ENCODE assay signal across 9 cellular contexts in genomic region chr12:124786065-124786964, GRCh38.
DNase-seq lines count a peak whose midpoint lies in the region; ATAC-seq, FAIRE-seq and TF ChIP-seq lines count a peak whose summit lies in the region.
"Had no signal": no experiment of that assay in that cellular context is flagged by ENCODE, and none has a peak within 500 bp of the region (broad histone marks: within the 10 kb centered on the region; RNA-seq: fewer than 3 reads in every experiment).

No MANE protein-coding gene starts in this region.

- peak; percentile 9 for DNase-seq in NCI-H1092 treated with DMSO at 0.1 percent for 48 hours (lab: John Stamatoyannopoulos, UW)
- no peak for DNase-seq in NCI-H1092 (lab: John Stamatoyannopoulos, UW)
- peak; percentile 53 to 88 for DNase-seq in H1 (ENCODE audit: low read depth in 1 of 2, low spot score in 2 of 2)
- DNase-seq in lower leg skin (ENCODE audit: low spot score in 2 of 2): peak; percentile 59 to 90
- peak; percentile 92 for DNase-seq in ureter (ENCODE audit: low spot score)
- DNase-seq in BE2C: no peak
- DNase-seq: naive thymus-derived CD8-positive, alpha-beta T cell had no signal

- H3K79me1 ChIP-seq in H1 (ENCODE audit: low read depth, low read length): no peaks in the 10 kb centered on the region

- H2AFZ ChIP-seq in H1 (ENCODE audit: low read length): peak overlapping the region; percentile 92; the same call in 1 of the 2 replicates

- H4K5ac ChIP-seq in H1 (ENCODE audit: insufficient read length, low read depth, low read length): no peak overlapping the region

- no peak overlapping the region for H2BK120ac ChIP-seq in H1 (replicated peaks; ENCODE audit: low read depth, low read length)

- H3K9me3 ChIP-seq in H1 (ENCODE audit: insufficient read depth in 2 of 2, low read depth in 1 of 2, low read length in 1 of 2) (no peaks in the 10 kb centered on the region), BE2C (no peaks in the 10 kb centered on the region)

- ATAC-seq in GM21367 (IDR thresholded peaks at IDR 0.05; ENCODE audit: unreplicated experiment) (no peak), GM18498 (IDR thresholded peaks at IDR 0.05; ENCODE audit: unreplicated experiment) (no peak)
- ATAC-seq: naive thymus-derived CD8-positive, alpha-beta T cell had no signal

- H2BK12ac ChIP-seq in H1 (ENCODE audit: low read depth, low read length): 0 out of 2 replicates have a peak overlapping the region, but pooled peaks have one; percentile 17

- H3K4ac ChIP-seq in H1 (replicated peaks; ENCODE audit: insufficient read length, low read depth, low read length): peak overlapping the region; percentile 1

- peak overlapping the region; percentile 87 for H4K8ac ChIP-seq in H1 (ENCODE audit: extremely low read depth, insufficient read depth, low read length)

- peak overlapping the region; percentile 71; the same call in 1 of the 2 replicates for H2AK5ac ChIP-seq in H1 (ENCODE audit: low read depth, low read length)

- TF ChIP-seq CTCF in H1 (IDR thresholded peaks at IDR 0.05; ENCODE audit: control extremely low read depth in 1 of 3, insufficient read depth in 1 of 3, low read depth in 1 of 3, low read length in 3 of 3) (no peak), lower leg skin (IDR thresholded peaks at IDR 0.05) (no peak), BE2C (IDR thresholded peaks at IDR 0.05; ENCODE audit: low read depth, low read length) (no peak)

- H3K14ac ChIP-seq in H1 (ENCODE audit: insufficient read length): no peak overlapping the region

- H3K36me3 ChIP-seq in H1 (ENCODE audit: control insufficient read depth in 2 of 4, insufficient read depth in 4 of 4, low read length in 3 of 4): peaks cover 0 to 4% (median 0%) of the 10 kb centered on the region in 4 experiments; a peak in 3 of 8 replicates
- H3K36me3 ChIP-seq in BE2C: peaks cover 55% of the 10 kb centered on the region

- H3K79me2 ChIP-seq in H1 (ENCODE audit: control insufficient read depth in 1 of 2, insufficient read depth in 2 of 2, low read length in 2 of 2): no peaks in the 10 kb centered on the region

- peaks cover 0 to 5% (median 1%) of the 10 kb centered on the region in 4 experiments; a peak in 3 of 7 replicates for H3K4me1 ChIP-seq in H1 (replicated peaks in 1 of 4; ENCODE audit: control insufficient read depth in 3 of 4, insufficient read depth in 4 of 4, low read length in 3 of 4)
- H3K4me1 ChIP-seq in BE2C: peaks cover 2% of the 10 kb centered on the region; the same call in 1 of the 2 replicates

- H3K27me3 ChIP-seq in H1 (replicated peaks in 1 of 4; ENCODE audit: control insufficient read depth in 3 of 4, extremely low read depth in 1 of 4, insufficient read depth in 3 of 4, low read length in 3 of 4) (no peaks in the 10 kb centered on the region), BE2C (no peaks in the 10 kb centered on the region)

- no peak overlapping the region for H3K27ac ChIP-seq in H1 (ENCODE audit: low read depth, low read length)

- POLR2A ChIA-PET in H1 (lab: Charles Lee; ENCODE audit: partially characterized antibody): interaction anchor here (1.2 to 2.7 kb wide), 3 partner anchors 11 to 128 kb away, joined by 3 to 11 read pairs (median 10); partner anchors contain the start of gene UBC

- no peak overlapping the region for H2BK5ac ChIP-seq in H1 (ENCODE audit: low read depth, low read length)

- CTCF ChIA-PET in H1 (lab: Charles Lee; ENCODE audit: partially characterized antibody): interaction anchor here (0.5 to 1.5 kb wide), 9 partner anchors 9 to 753 kb away, joined by 3 to 6 read pairs (median 4); no protein-coding TSS in a partner anchor

- peak; percentile 97 for FAIRE-seq in H1 (lab: Jason Lieb, UNC)

- no peak overlapping the region for H2BK20ac ChIP-seq in H1 (ENCODE audit: low read length)

- intact Hi-C loops in lower leg skin (cut with DNase I; ENCODE audit: low total_unique reads): no loop called here

- no peaks in the 10 kb centered on the region for H3K23me2 ChIP-seq in H1 (ENCODE audit: low read depth, low read length)

- H2BK15ac ChIP-seq in H1 (ENCODE audit: low read length): no peak overlapping the region

- H3K23ac ChIP-seq in H1 (ENCODE audit: insufficient read length): no peak overlapping the region

- no peak for TF ChIP-seq RAD21 in H1 (IDR thresholded peaks at IDR 0.05 in 1 of 2, conservative IDR thresholded peaks at IDR 0.05 in 1 of 2; ENCODE audit: low read depth in 2 of 2, low read length in 2 of 2)

- H3K9ac ChIP-seq in H1 (replicated peaks in 1 of 4; ENCODE audit: extremely low read depth in 1 of 4, low read depth in 3 of 4, low read length in 3 of 4): no peak overlapping the region; a peak in 2 of 7 replicates

- no peak overlapping the region; the same call in 1 of the 2 replicates for H3K18ac ChIP-seq in H1 (ENCODE audit: extremely low read depth, low read length)

- TF ChIP-seq POLR2A in H1 (IDR thresholded peaks at IDR 0.05; ENCODE audit: control extremely low read depth in 1 of 2, low read depth in 2 of 2, low read length in 2 of 2): peak in 1 of 2 experiments; percentile 61; a peak in 2 of 3 replicates
- no peak for TF ChIP-seq POLR2A in lower leg skin (IDR thresholded peaks at IDR 0.05)

- H3K4me3 ChIP-seq in H1 (ENCODE audit: extremely low read depth in 1 of 4, insufficient read depth in 2 of 4, low read depth in 3 of 4, low read length in 4 of 4) (peak overlapping the region; percentile 29 to 50 (median 38); a peak in 5 of 8 replicates), lower leg skin (ENCODE audit: low read depth, poor library complexity, severe bottlenecking) (no peak overlapping the region), BE2C (ENCODE audit: low read depth, low read length) (no peak overlapping the region)

- 69% methylated on average over 30 of the region's 31 CpGs; no CpG with 5 or more reads in 1 of the 2 experiments for WGBS in H1 (ENCODE audit: extremely low coverage in 1 of 2, insufficient coverage in 1 of 2, insufficient read length in 1 of 2, insufficient replicate concordance in 2 of 2, low coverage in 1 of 2, low lambda C conversion rate in 2 of 2, missing lambda C conversion rate in 1 of 2), 2 experiments
- 77 to 82% methylated on average over 25 to 31 of the region's 31 CpGs for WGBS in lower leg skin, 2 donors

- no peak overlapping the region for H3K56ac ChIP-seq in H1 (replicated peaks; ENCODE audit: insufficient read length, low read depth, low read length)

- H4K91ac ChIP-seq in H1 (replicated peaks; ENCODE audit: insufficient read length, low read length): peak overlapping the region; percentile 7

- no peak for TF ChIP-seq EP300 in H1 (IDR thresholded peaks at IDR 0.05; ENCODE audit: borderline replicate concordance in 1 of 2, low read depth in 2 of 2, low read length in 2 of 2)

- peak overlapping the region; percentile 52 to 65 for H3K4me2 ChIP-seq in H1 (ENCODE audit: insufficient read depth in 1 of 2, low read depth in 2 of 2, low read length in 2 of 2)

- no peaks in the 10 kb centered on the region for H4K20me1 ChIP-seq in H1 (replicated peaks in 1 of 2; ENCODE audit: control insufficient read depth in 1 of 2, insufficient read depth in 2 of 2, low read length in 2 of 2)

TF ChIP-seq in H1, 55 proteins besides CTCF, POLR2A, EP300 and RAD21 (continues in another document):
- TF ChIP-seq RFX5 (IDR thresholded peaks at IDR 0.05; ENCODE audit: borderline replicate concordance, low read depth, low read length): no peak
- peak; percentile 85 for TF ChIP-seq YY1 (IDR thresholded peaks at IDR 0.05; ENCODE audit: low read depth, low read length)
- no peak for TF ChIP-seq PHF8 (conservative IDR thresholded peaks at IDR 0.05; ENCODE audit: low read depth, low read length)
- TF ChIP-seq RNF2 (IDR thresholded peaks at IDR 0.05; ENCODE audit: borderline replicate concordance, low read depth, low read length, missing control alignments, poor library complexity, severe bottlenecking): no peak
- no peak for TF ChIP-seq JUN (IDR thresholded peaks at IDR 0.05; ENCODE audit: low read depth, low read length)
- TF ChIP-seq CHD1 (IDR thresholded peaks at IDR 0.05; ENCODE audit: low read depth, low read length): no peak
- no peak for TF ChIP-seq ATF2 (IDR thresholded peaks at IDR 0.05; ENCODE audit: low read length)
- TF ChIP-seq TCF12 (IDR thresholded peaks at IDR 0.05; ENCODE audit: low read depth, low read length): no peak
- no peak for TF ChIP-seq CEBPB (IDR thresholded peaks at IDR 0.05; ENCODE audit: low read depth, low read length)
- no peak for TF ChIP-seq ASH2L (IDR thresholded peaks at IDR 0.05; ENCODE audit: low read length)
- TF ChIP-seq SP2 (IDR thresholded peaks at IDR 0.05; ENCODE audit: low read length): no peak
- peak; percentile 39; the same call in 1 of the 2 replicates for TF ChIP-seq E2F6 (IDR thresholded peaks at IDR 0.05)
- peak; percentile 87 for TF ChIP-seq SIX5 (IDR thresholded peaks at IDR 0.05; ENCODE audit: low read depth, low read length)
- peak; percentile 86 for TF ChIP-seq SP1 (IDR thresholded peaks at IDR 0.05; ENCODE audit: low read depth, low read length)
- TF ChIP-seq NRF1 (IDR thresholded peaks at IDR 0.05; ENCODE audit: low read depth, low read length): no peak
- no peak for TF ChIP-seq CBX5 (IDR thresholded peaks at IDR 0.05; ENCODE audit: low read depth, low read length)
- TF ChIP-seq SRF (IDR thresholded peaks at IDR 0.05; ENCODE audit: low read depth, low read length): no peak
- TF ChIP-seq FOSL1 (IDR thresholded peaks at IDR 0.05; ENCODE audit: insufficient read depth, low read depth, low read length): no peak

Comparison
In these comparisons a context has a peak if more than half of its experiments do, and no peak if none do; other contexts are left out.
1. DNase-seq: peak in NCI-H1092 treated with DMSO at 0.1 percent for 48 hours (single experiment), H1 (2 of 2), lower leg skin (2 of 2) and ureter (single experiment); none in NCI-H1092 (single experiment) and BE2C (single experiment).
2. H3K4me3 ChIP-seq: peak in H1 (4 of 4); none in lower leg skin (single experiment) and BE2C (single experiment).